In genomic region chr13:24270639-24271131, GRCh38 we compare ENCODE assay signal across 7 cellular contexts. TPM values are rescaled to one million over a fixed set of nuclear protein-coding genes. Genes with fewer than 3 reads are reported as not detected.
A peak's percentile ranks its signal among the peaks of the same experiment; 100 is the strongest.
DNase-seq lines count a peak whose midpoint lies in the region; ATAC-seq and TF ChIP-seq lines count a peak whose summit lies in the region.

No MANE protein-coding gene starts in this region.

- TF ChIP-seq POLR2A in GM18526 (IDR thresholded peaks at IDR 0.05; ENCODE audit: extremely low read depth, insufficient read length) (peak; percentile 49), Peyer's patch (IDR thresholded peaks at IDR 0.05) (peak in 1 of 2 donors; percentile 25)

- H3K27ac ChIP-seq in Peyer's patch (peak overlapping the region; percentile 81 to 96 (median 92)), left ventricle myocardium inferior (replicated peaks) (peak overlapping the region; percentile 91), rectal smooth muscle tissue (ENCODE audit: low read depth, low read length) (peak overlapping the region; percentile 86), Karpas-422 (ENCODE audit: low read length) (no peak overlapping the region)

- H3K4me3 ChIP-seq in Peyer's patch (peak overlapping the region; percentile 34 to 46 (median 42)), adipocyte (ENCODE audit: low read length) (peak overlapping the region; percentile 74), left ventricle myocardium inferior (peak overlapping the region; percentile 57), rectal smooth muscle tissue (ENCODE audit: low read length) (peak overlapping the region; percentile 72), Karpas-422 (ENCODE audit: low read length) (no peak overlapping the region)

- TF ChIP-seq CTCF in Peyer's patch (IDR thresholded peaks at IDR 0.05) (peak in 4 of 6 experiments; percentile 58 to 88 (median 68)), left ventricle myocardium inferior (IDR thresholded peaks at IDR 0.05; ENCODE audit: borderline replicate concordance) (peak; percentile 21)

- peak overlapping the region; percentile 35 for H3K9ac ChIP-seq in adipocyte (ENCODE audit: low read length)
- H3K9ac ChIP-seq in rectal smooth muscle tissue (ENCODE audit: low read length): peak overlapping the region; percentile 25
- no peak overlapping the region for H3K9ac ChIP-seq in Karpas-422 (ENCODE audit: low read length)

- H3K4me1 ChIP-seq in Peyer's patch (peaks cover 6 to 45% (median 21%) of the 10 kb centered on the region in 4 donors), adipocyte (ENCODE audit: control insufficient read depth, insufficient read depth, low read length) (peaks cover 30% of the 10 kb centered on the region), left ventricle myocardium inferior (peaks cover 65% of the 10 kb centered on the region), rectal smooth muscle tissue (ENCODE audit: control insufficient read depth, insufficient read depth, low read length) (peaks cover 15% of the 10 kb centered on the region), Karpas-422 (ENCODE audit: low read length) (no peaks in the 10 kb centered on the region)

- H3K4me2 ChIP-seq in Karpas-422 (ENCODE audit: low read depth, low read length, poor library complexity, severe bottlenecking): no peak overlapping the region

- H3K9me3 ChIP-seq in Peyer's patch (no peaks in the 10 kb centered on the region), adipocyte (ENCODE audit: control insufficient read depth, low read length) (no peaks in the 10 kb centered on the region), left ventricle myocardium inferior (replicated peaks) (no peaks in the 10 kb centered on the region), Karpas-422 (ENCODE audit: low read length) (no peaks in the 10 kb centered on the region)

- H2AFZ ChIP-seq in Karpas-422 (ENCODE audit: low read length): no peak overlapping the region

- H3K79me2 ChIP-seq in Karpas-422 (ENCODE audit: low read length): no peaks in the 10 kb centered on the region

- no peaks in the 10 kb centered on the region for H4K20me1 ChIP-seq in Karpas-422 (ENCODE audit: insufficient read depth, low read depth, low read length)

- intact Hi-C loops in left ventricle myocardium inferior (cut with micrococcal nuclease): no loop called here

- peak; percentile 71 to 85 (median 73) for DNase-seq in Peyer's patch
- peak; percentile 51 for DNase-seq in adipocyte (ENCODE audit: low read depth)
- DNase-seq in left ventricle myocardium inferior: peak; percentile 65
- no peak for DNase-seq in Karpas-422

- no peaks in the 10 kb centered on the region for H3K27me3 ChIP-seq in Peyer's patch
- no peaks in the 10 kb centered on the region for H3K27me3 ChIP-seq in adipocyte (replicated peaks; ENCODE audit: control insufficient read depth, insufficient read depth, low read length)
- no peaks in the 10 kb centered on the region for H3K27me3 ChIP-seq in left ventricle myocardium inferior (ENCODE audit: low read depth)
- H3K27me3 ChIP-seq in rectal smooth muscle tissue (ENCODE audit: control insufficient read depth, insufficient read depth, low read length): no peaks in the 10 kb centered on the region
- no peaks in the 10 kb centered on the region for H3K27me3 ChIP-seq in Karpas-422 (ENCODE audit: low read length)

- H3K36me3 ChIP-seq in Peyer's patch (no peaks in the 10 kb centered on the region), adipocyte (ENCODE audit: control insufficient read depth, insufficient read depth, low read length, severe bottlenecking) (no peaks in the 10 kb centered on the region), left ventricle myocardium inferior (no peaks in the 10 kb centered on the region), rectal smooth muscle tissue (ENCODE audit: control insufficient read depth, insufficient read depth, low read length) (no peaks in the 10 kb centered on the region), Karpas-422 (ENCODE audit: insufficient read depth, low read length) (no peaks in the 10 kb centered on the region)

- no peaks in the 10 kb centered on the region for H3K9me2 ChIP-seq in Karpas-422 (replicated peaks; ENCODE audit: insufficient read depth, low read length)

- ATAC-seq in HG02870 (IDR thresholded peaks at IDR 0.05; ENCODE audit: unreplicated experiment): peak; percentile 35

RNA-seq across cellular contexts. Expression of gene C1QTNF9, which starts 38.7 kb away (rescaled TPM):
- total RNA-seq in Peyer's patch (under 1 TPM in 1 of 4 donors, not detected in 3; 0.40 TPM), left ventricle myocardium inferior (3.0 TPM)
- total RNA-seq in Karpas-422 (2014; rRNA removed; shearing (Covaris generic); ENCODE audit: low replicate concordance): not detected in 2 replicates
